In the genomic region with DNA sequence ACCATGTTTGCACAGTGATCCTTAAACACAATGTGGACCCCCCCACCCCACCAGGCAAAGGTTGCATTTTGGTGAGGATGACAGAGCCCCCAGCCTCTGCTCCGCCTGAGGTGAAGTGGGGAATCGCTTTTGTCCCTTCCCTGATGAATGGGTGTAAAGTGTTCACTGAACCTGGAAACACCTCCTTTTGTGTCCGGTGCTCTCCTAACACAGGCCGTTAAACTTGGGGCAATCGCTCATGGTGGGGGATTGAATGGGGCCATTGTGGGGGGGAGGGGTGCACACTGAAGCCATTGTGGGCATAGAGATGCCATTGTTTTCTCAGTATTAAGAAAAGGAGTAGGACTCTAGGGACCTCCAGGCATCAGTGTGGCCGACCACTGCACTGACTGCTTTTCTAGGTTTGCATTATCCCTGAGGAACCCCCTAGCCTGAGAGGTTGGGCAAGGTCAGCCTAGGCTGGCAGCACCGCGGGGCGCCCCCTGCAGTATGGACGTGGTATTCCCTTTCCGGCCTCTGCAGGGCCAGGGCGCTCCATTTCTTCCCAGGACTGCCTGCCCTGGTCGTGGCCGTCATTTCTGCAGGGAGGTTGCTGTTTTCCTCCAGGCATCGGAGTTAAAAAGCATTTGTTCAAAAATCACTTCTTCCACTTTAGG, we compare ENCODE assay signal across 8 cellular contexts.
DNase-seq lines count a peak whose midpoint lies in the region; ATAC-seq, FAIRE-seq and TF ChIP-seq lines count a peak whose summit lies in the region.

No MANE protein-coding gene starts in this region.

- H4K20me1 ChIP-seq in HepG2 (ENCODE audit: insufficient read depth, low read length): peaks cover 33% of the 10 kb centered on the region

- POLR2A ChIA-PET in activated naive CD8-positive, alpha-beta T cell treated with anti-CD3 and anti-CD28 coated beads, Interleukin-2, amount 10 ng/mL, durations not matched to agents 7 days and 5 days (lab: Charles Lee): no interaction called here
- POLR2A ChIA-PET in HepG2 (lab: Yijun Ruan, JAX): no interaction called here

- H3K4me3 ChIP-seq in MG63 (no peak overlapping the region), HepG2 (replicated peaks in 1 of 3; ENCODE audit: insufficient read depth in 1 of 3, low read depth in 2 of 3, low read length in 3 of 3) (no peak overlapping the region)

- TF ChIP-seq RAD21 in HepG2 (CRISPR knock-in tag; IDR thresholded peaks at IDR 0.05): peak; percentile 68

- H3K27me3 ChIP-seq in MG63 (no peaks in the 10 kb centered on the region; the same call in 1 of the 2 replicates), HepG2 (ENCODE audit: control insufficient read depth in 1 of 2, insufficient read depth in 2 of 2, low read length in 2 of 2) (no peaks in the 10 kb centered on the region)

- H3K27me3 Mint-ChIP-seq in Calu3 (ENCODE audit: unreplicated experiment): no peaks in the 10 kb centered on the region
- H3K27me3 Mint-ChIP-seq in activated naive CD8-positive, alpha-beta T cell treated with anti-CD3 and anti-CD28 coated beads, Interleukin-2, amount 10 ng/mL, durations not matched to agents 7 days and 5 days: peaks cover 9% of the 10 kb centered on the region

- no peak overlapping the region for H3K4me2 ChIP-seq in HepG2 (ENCODE audit: low read depth, low read length)

- no peaks in the 10 kb centered on the region for H3K36me3 Mint-ChIP-seq in Calu3 (ENCODE audit: insufficient read depth, unreplicated experiment)
- no peaks in the 10 kb centered on the region for H3K36me3 Mint-ChIP-seq in activated naive CD8-positive, alpha-beta T cell treated with anti-CD3 and anti-CD28 coated beads, Interleukin-2, amount 10 ng/mL, durations not matched to agents 7 days and 5 days

- DNase-seq in Calu3: peak; percentile 28
- peak; percentile 23 for DNase-seq in MG63
- peak; percentile 50 for DNase-seq in activated naive CD8-positive, alpha-beta T cell treated with anti-CD3 and anti-CD28 coated beads, Interleukin-2, amount 10 ng/mL, durations not matched to agents 7 days and 5 days
- no peak for DNase-seq in HepG2 (ENCODE audit: low spot score)
- no peak for DNase-seq in DMS153 treated with DMSO at 0.1 percent for 48 hours (lab: John Stamatoyannopoulos, UW; ENCODE audit: unreplicated experiment)
- no peak for DNase-seq in GM12891 (ENCODE audit: insufficient read length, low spot score)
- DNase-seq in cortex of kidney (lab: John Stamatoyannopoulos, UW): no peak
- DNase-seq in NCI-H345 treated with DMSO at 0.1 percent for 48 hours (lab: John Stamatoyannopoulos, UW; ENCODE audit: unreplicated experiment): no peak

- 87% methylated on average over 10 of the region's 15 CpGs for whole genome bisulfite sequencing in HepG2 (ENCODE audit: low lambda C conversion rate)

- H3K4me3 Mint-ChIP-seq in Calu3 (ENCODE audit: low read depth, unreplicated experiment): no peak overlapping the region
- no peak overlapping the region for H3K4me3 Mint-ChIP-seq in activated naive CD8-positive, alpha-beta T cell treated with anti-CD3 and anti-CD28 coated beads, Interleukin-2, amount 10 ng/mL, durations not matched to agents 7 days and 5 days

- BruUV-seq in Calu3 (replicated peaks; lab: Mats Ljungman, UMichigan) (no TSS peak), HepG2 (replicated peaks; lab: Mats Ljungman, UMichigan) (no TSS peak)

- no peak for TF ChIP-seq EP300 in HepG2 (IDR thresholded peaks at IDR 0.05; ENCODE audit: low read depth in 2 of 2, low read length in 2 of 2)
- no peak for TF ChIP-seq EP300 in HepG2 (CRISPR knock-in tag; IDR thresholded peaks at IDR 0.05; ENCODE audit: borderline replicate concordance)

- H3K9me3 ChIP-seq in MG63 (no peaks in the 10 kb centered on the region), HepG2 (ENCODE audit: low read length) (no peaks in the 10 kb centered on the region)

- TF ChIP-seq CTCF in Calu3 (IDR thresholded peaks at IDR 0.05; ENCODE audit: unreplicated experiment) (peak; percentile 37), HepG2 (CRISPR knock-in tag; IDR thresholded peaks at IDR 0.05) (peak; percentile 71)

- H2AFZ ChIP-seq in HepG2 (ENCODE audit: low read length): no peak overlapping the region

- H3K27ac Mint-ChIP-seq in Calu3 (ENCODE audit: unreplicated experiment): no peak overlapping the region
- no peak overlapping the region for H3K27ac Mint-ChIP-seq in activated naive CD8-positive, alpha-beta T cell treated with anti-CD3 and anti-CD28 coated beads, Interleukin-2, amount 10 ng/mL, durations not matched to agents 7 days and 5 days

- 0 out of 2 replicates have a peak, but pooled peaks cover 2% of the 10 kb centered on the region for H3K36me3 ChIP-seq in MG63
- H3K36me3 ChIP-seq in HepG2 (replicated peaks in 1 of 2; ENCODE audit: control insufficient read depth in 1 of 2, insufficient read depth in 2 of 2, low read length in 2 of 2): peaks cover 13 to 27% of the 10 kb centered on the region in 2 experiments; a peak in 4 of 5 replicates

- CTCF ChIA-PET in Calu3 (lab: Charles Lee): no interaction called here
- CTCF ChIA-PET in HepG2 (lab: Yijun Ruan, JAX; ENCODE audit: low intra/inter-chr PET ratio, low total read pairs): no interaction called here

- H3K4me1 ChIP-seq in HepG2 (ENCODE audit: insufficient read depth, low read length): peaks cover 26% of the 10 kb centered on the region

- H3K27ac ChIP-seq in HepG2 (ENCODE audit: extremely low read length, insufficient read depth, low read length): no peak overlapping the region

- FAIRE-seq in HepG2 (lab: Jason Lieb, UNC): no peak
- no peak for FAIRE-seq in GM12891 (lab: Jason Lieb, UNC)

- intact Hi-C loops in Calu3 (cut with micrococcal nuclease; ENCODE audit: unreplicated experiment): no loop called here
- intact Hi-C loops in HepG2 (cut with micrococcal nuclease; ENCODE audit: unreplicated experiment): no loop called here

- H3K9ac ChIP-seq in HepG2 (ENCODE audit: insufficient read depth, low read depth, low read length): no peak overlapping the region

- TF ChIP-seq POLR2A in HepG2 (IDR thresholded peaks at IDR 0.05; ENCODE audit: insufficient read depth in 1 of 2, low read depth in 2 of 2, low read length in 2 of 2) (no peak), GM12891 (IDR thresholded peaks at IDR 0.05; ENCODE audit: low read depth, low read length) (no peak)

- in situ Hi-C loops in HepG2 (cut with HindIII; ENCODE audit: extremely low pct_ligation_motif_present, low pct_unique_long_range_greater_than_20kb): loop anchor here (25.0 kb wide), 1 partner anchor 546 kb away; no protein-coding TSS in a partner anchor

- no peak for ATAC-seq in activated naive CD8-positive, alpha-beta T cell treated with anti-CD3 and anti-CD28 coated beads, Interleukin-2, amount 10 ng/mL, durations not matched to agents 7 days and 5 days (ENCODE audit: low read depth)
- peak; percentile 81 for ATAC-seq in HepG2

- H3K9me3 Mint-ChIP-seq in Calu3 (ENCODE audit: low read depth, unreplicated experiment): no peaks in the 10 kb centered on the region
- no peaks in the 10 kb centered on the region for H3K9me3 Mint-ChIP-seq in activated naive CD8-positive, alpha-beta T cell treated with anti-CD3 and anti-CD28 coated beads, Interleukin-2, amount 10 ng/mL, durations not matched to agents 7 days and 5 days

- peaks cover 33% of the 10 kb centered on the region for H3K4me1 Mint-ChIP-seq in Calu3 (ENCODE audit: low read depth, unreplicated experiment)
- H3K4me1 Mint-ChIP-seq in activated naive CD8-positive, alpha-beta T cell treated with anti-CD3 and anti-CD28 coated beads, Interleukin-2, amount 10 ng/mL, durations not matched to agents 7 days and 5 days: no peaks in the 10 kb centered on the region

- peaks cover 26% of the 10 kb centered on the region for H3K79me2 ChIP-seq in HepG2 (ENCODE audit: insufficient read depth, low read length)

TF ChIP-seq in HepG2, 621 proteins besides CTCF, POLR2A, EP300 and RAD21 (continues in another document):
- TF ChIP-seq, protein P1, sequence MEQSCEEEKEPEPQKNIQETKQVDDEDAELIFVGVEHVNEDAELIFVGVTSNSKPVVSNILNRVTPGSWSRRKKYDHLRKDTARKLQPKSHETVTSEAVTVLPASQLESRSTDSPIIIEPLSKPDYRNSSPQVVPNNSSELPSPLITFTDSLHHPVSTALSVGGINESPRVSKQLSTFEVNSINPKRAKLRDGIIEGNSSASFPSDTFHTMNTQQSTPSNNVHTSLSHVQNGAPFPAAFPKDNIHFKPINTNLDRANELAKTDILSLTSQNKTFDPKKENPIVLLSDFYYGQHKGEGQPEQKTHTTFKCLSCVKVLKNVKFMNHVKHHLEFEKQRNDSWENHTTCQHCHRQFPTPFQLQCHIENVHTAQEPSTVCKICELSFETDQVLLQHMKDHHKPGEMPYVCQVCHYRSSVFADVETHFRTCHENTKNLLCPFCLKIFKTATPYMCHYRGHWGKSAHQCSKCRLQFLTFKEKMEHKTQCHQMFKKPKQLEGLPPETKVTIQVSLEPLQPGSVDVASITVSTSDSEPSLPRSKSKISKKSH (CRISPR knock-in tag; IDR thresholded peaks at IDR 0.05; ENCODE audit: borderline replicate concordance): no peak
- 0 out of 2 replicates have a peak, but pooled peaks have one; percentile 24 for TF ChIP-seq FOXC1 (CRISPR knock-in tag; IDR thresholded peaks at IDR 0.05; ENCODE audit: borderline replicate concordance)
- no peak for TF ChIP-seq KLF9 (CRISPR knock-in tag; IDR thresholded peaks at IDR 0.05; ENCODE audit: low read depth)
- TF ChIP-seq STAG1 (CRISPR knock-in tag; IDR thresholded peaks at IDR 0.05): peak; percentile 69
- no peak for TF ChIP-seq KDM6A (CRISPR knock-in tag; IDR thresholded peaks at IDR 0.05; ENCODE audit: low read depth)
- no peak for TF ChIP-seq JARID2 (CRISPR knock-in tag; IDR thresholded peaks at IDR 0.05; ENCODE audit: insufficient replicate concordance)

TF ChIP-seq in GM12891, 5 proteins besides CTCF, POLR2A, EP300 and RAD21:
- TF ChIP-seq POU2F2 (IDR thresholded peaks at IDR 0.05; ENCODE audit: low read depth, low read length) (no peak), PAX5 (IDR thresholded peaks at IDR 0.05; ENCODE audit: insufficient read depth, low read length, severe bottlenecking) (no peak), TAF1 (IDR thresholded peaks at IDR 0.05; ENCODE audit: low read depth, low read length) (no peak), SPI1 (IDR thresholded peaks at IDR 0.05; ENCODE audit: low read depth, low read length) (no peak), POLR2AphosphoS5 (IDR thresholded peaks at IDR 0.05; ENCODE audit: low read depth, low read length) (no peak)

Comparison
In these comparisons a context has a peak if more than half of its experiments do, and no peak if none do; other contexts are left out.
1. DNase-seq: peak in Calu3 (single experiment), MG63 (single experiment) and activated naive CD8-positive, alpha-beta T cell treated with anti-CD3 and anti-CD28 coated beads, Interleukin-2, amount 10 ng/mL, durations not matched to agents 7 days and 5 days (single experiment); none in HepG2 (single experiment), DMS153 treated with DMSO at 0.1 percent for 48 hours (single experiment), GM12891 (single experiment), cortex of kidney (single experiment) and NCI-H345 treated with DMSO at 0.1 percent for 48 hours (single experiment).